ENCODE assay signal across 1 cellular context in the genomic region with DNA sequence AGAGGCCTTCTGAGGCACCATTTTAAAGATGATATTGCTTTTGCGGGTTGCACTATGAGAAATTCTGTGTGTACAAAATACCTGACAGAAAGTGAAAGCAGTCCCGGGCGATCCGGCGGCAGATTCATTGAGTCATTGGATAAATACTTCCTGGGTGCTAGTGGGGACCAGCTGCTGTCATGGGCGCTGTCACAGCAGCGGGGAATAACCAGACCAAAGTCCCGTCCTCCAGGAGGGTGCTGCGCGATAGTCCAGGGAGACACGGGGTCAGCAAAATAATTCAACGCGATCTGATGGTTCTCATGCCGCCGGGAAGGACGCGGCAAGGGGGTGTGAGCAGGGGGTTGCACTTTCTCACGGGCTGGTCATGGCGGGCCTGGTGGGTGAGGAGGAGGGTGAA.
TF ChIP-seq lines count a peak whose summit lies in the region.

No MANE protein-coding gene starts in this region.

TF ChIP-seq in HepG2, 621 proteins besides CTCF, POLR2A, EP300 and RAD21 (continued from another document and continues in another):
- TF ChIP-seq CERS6 (CRISPR knock-in tag; IDR thresholded peaks at IDR 0.05) = no peak
- TF ChIP-seq, protein P1, sequence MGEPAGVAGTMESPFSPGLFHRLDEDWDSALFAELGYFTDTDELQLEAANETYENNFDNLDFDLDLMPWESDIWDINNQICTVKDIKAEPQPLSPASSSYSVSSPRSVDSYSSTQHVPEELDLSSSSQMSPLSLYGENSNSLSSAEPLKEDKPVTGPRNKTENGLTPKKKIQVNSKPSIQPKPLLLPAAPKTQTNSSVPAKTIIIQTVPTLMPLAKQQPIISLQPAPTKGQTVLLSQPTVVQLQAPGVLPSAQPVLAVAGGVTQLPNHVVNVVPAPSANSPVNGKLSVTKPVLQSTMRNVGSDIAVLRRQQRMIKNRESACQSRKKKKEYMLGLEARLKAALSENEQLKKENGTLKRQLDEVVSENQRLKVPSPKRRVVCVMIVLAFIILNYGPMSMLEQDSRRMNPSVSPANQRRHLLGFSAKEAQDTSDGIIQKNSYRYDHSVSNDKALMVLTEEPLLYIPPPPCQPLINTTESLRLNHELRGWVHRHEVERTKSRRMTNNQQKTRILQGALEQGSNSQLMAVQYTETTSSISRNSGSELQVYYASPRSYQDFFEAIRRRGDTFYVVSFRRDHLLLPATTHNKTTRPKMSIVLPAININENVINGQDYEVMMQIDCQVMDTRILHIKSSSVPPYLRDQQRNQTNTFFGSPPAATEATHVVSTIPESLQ (CRISPR knock-in tag; conservative IDR thresholded peaks at IDR 0.05) = no peak
- no peak for TF ChIP-seq RFXANK (CRISPR knock-in tag; IDR thresholded peaks at IDR 0.05)
- no peak for TF ChIP-seq SAFB2 (CRISPR knock-in tag; IDR thresholded peaks at IDR 0.05; ENCODE audit: borderline replicate concordance, low read depth)
- peak; percentile 69; the same call in 1 of the 2 replicates for TF ChIP-seq CHD2 (IDR thresholded peaks at IDR 0.05; ENCODE audit: low read depth, low read length)
- no peak for TF ChIP-seq ZNF556 (CRISPR knock-in tag; IDR thresholded peaks at IDR 0.05; ENCODE audit: borderline replicate concordance)
- TF ChIP-seq ZNF275 (CRISPR knock-in tag; IDR thresholded peaks at IDR 0.05; ENCODE audit: borderline replicate concordance) = no peak
- no peak for TF ChIP-seq ZNF570 (CRISPR knock-in tag; IDR thresholded peaks at IDR 0.05; ENCODE audit: borderline replicate concordance)
- no peak for TF ChIP-seq E2F2 (CRISPR knock-in tag; IDR thresholded peaks at IDR 0.05; ENCODE audit: borderline replicate concordance)
- no peak for TF ChIP-seq ZNF563 (CRISPR knock-in tag; IDR thresholded peaks at IDR 0.05)
- no peak for TF ChIP-seq ZNF383 (CRISPR knock-in tag; IDR thresholded peaks at IDR 0.05; ENCODE audit: borderline replicate concordance)
- no peak for TF ChIP-seq DBP (CRISPR knock-in tag; IDR thresholded peaks at IDR 0.05; ENCODE audit: not compliant biosample characterization)
- no peak for TF ChIP-seq ELF4 (CRISPR knock-in tag; IDR thresholded peaks at IDR 0.05; ENCODE audit: borderline replicate concordance)
- TF ChIP-seq, protein P2, sequence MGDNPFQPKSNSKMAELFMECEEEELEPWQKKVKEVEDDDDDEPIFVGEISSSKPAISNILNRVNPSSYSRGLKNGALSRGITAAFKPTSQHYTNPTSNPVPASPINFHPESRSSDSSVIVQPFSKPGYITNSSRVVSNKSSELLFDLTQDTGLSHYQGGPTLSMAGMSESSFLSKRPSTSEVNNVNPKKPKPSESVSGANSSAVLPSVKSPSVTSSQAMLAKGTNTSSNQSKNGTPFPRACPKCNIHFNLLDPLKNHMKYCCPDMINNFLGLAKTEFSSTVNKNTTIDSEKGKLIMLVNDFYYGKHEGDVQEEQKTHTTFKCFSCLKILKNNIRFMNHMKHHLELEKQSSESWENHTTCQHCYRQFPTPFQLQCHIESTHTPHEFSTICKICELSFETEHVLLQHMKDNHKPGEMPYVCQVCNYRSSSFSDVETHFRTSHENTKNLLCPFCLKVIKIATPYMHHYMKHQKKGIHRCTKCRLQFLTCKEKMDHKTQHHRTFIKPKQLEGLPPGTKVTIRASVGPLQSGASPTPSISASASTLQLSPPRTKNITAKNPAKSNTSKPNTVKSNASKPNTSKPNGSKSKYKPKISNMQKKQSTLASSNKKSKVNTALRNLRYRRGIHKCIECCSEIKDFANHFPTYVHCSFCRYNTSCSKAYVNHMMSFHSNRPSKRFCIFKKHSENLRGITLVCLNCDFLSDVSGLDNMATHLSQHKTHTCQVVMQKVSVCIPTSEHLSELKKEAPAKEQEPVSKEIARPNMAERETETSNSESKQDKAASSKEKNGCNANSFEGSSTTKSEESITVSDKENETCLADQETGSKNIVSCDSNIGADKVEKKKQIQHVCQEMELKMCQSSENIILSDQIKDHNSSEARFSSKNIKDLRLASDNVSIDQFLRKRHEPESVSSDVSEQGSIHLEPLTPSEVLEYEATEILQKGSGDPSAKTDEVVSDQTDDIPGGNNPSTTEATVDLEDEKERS (CRISPR knock-in tag; IDR thresholded peaks at IDR 0.05) = no peak
- TF ChIP-seq MLLT10 (CRISPR knock-in tag; IDR thresholded peaks at IDR 0.05) = no peak
- TF ChIP-seq, protein P3, sequence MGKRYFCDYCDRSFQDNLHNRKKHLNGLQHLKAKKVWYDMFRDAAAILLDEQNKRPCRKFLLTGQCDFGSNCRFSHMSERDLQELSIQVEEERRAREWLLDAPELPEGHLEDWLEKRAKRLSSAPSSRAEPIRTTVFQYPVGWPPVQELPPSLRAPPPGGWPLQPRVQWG (CRISPR knock-in tag; IDR thresholded peaks at IDR 0.05; ENCODE audit: borderline replicate concordance, low read depth) = no peak
- TF ChIP-seq ZFP1 (CRISPR knock-in tag; IDR thresholded peaks at IDR 0.05) = no peak
- TF ChIP-seq ZNF350 (CRISPR knock-in tag; IDR thresholded peaks at IDR 0.05; ENCODE audit: borderline replicate concordance, low read depth) = no peak
- no peak for TF ChIP-seq PBX2 (CRISPR knock-in tag; IDR thresholded peaks at IDR 0.05)
- TF ChIP-seq NR1H2 (CRISPR knock-in tag; IDR thresholded peaks at IDR 0.05; ENCODE audit: borderline replicate concordance, low read depth) = no peak
- TF ChIP-seq ZNF124 (CRISPR knock-in tag; IDR thresholded peaks at IDR 0.05) = no peak
- TF ChIP-seq AHDC1 (CRISPR knock-in tag; IDR thresholded peaks at IDR 0.05; ENCODE audit: borderline replicate concordance) = no peak
- no peak for TF ChIP-seq MAX (IDR thresholded peaks at IDR 0.05)
- no peak for TF ChIP-seq ZNF264 (CRISPR knock-in tag; IDR thresholded peaks at IDR 0.05)
- TF ChIP-seq KAT7 (CRISPR knock-in tag; IDR thresholded peaks at IDR 0.05; ENCODE audit: borderline replicate concordance) = no peak
- TF ChIP-seq SMAD9 (CRISPR knock-in tag; IDR thresholded peaks at IDR 0.05) = no peak
- 0 out of 2 replicates have a peak, but pooled peaks have one; percentile 9 for TF ChIP-seq SOX5 (CRISPR knock-in tag; IDR thresholded peaks at IDR 0.05; ENCODE audit: borderline replicate concordance)
- no peak for TF ChIP-seq CBX5 (CRISPR knock-in tag; IDR thresholded peaks at IDR 0.05; ENCODE audit: borderline replicate concordance)
- no peak for TF ChIP-seq MLX (CRISPR knock-in tag; IDR thresholded peaks at IDR 0.05)
- TF ChIP-seq TRIM24 (CRISPR knock-in tag; IDR thresholded peaks at IDR 0.05) = no peak
- TF ChIP-seq RARA (CRISPR knock-in tag; IDR thresholded peaks at IDR 0.05) = peak; percentile 14; the same call in 1 of the 2 replicates
- no peak for TF ChIP-seq ZNF713 (CRISPR knock-in tag; IDR thresholded peaks at IDR 0.05)
- no peak for TF ChIP-seq ZNF530 (CRISPR knock-in tag; IDR thresholded peaks at IDR 0.05; ENCODE audit: low read depth)
- no peak for TF ChIP-seq ZNF569 (CRISPR knock-in tag; IDR thresholded peaks at IDR 0.05; ENCODE audit: borderline replicate concordance)
- no peak for TF ChIP-seq TBL1XR1 (IDR thresholded peaks at IDR 0.05; ENCODE audit: borderline replicate concordance, low read length, partially characterized antibody)
